ENCODE assay signal across 1 cellular context in the genomic region with DNA sequence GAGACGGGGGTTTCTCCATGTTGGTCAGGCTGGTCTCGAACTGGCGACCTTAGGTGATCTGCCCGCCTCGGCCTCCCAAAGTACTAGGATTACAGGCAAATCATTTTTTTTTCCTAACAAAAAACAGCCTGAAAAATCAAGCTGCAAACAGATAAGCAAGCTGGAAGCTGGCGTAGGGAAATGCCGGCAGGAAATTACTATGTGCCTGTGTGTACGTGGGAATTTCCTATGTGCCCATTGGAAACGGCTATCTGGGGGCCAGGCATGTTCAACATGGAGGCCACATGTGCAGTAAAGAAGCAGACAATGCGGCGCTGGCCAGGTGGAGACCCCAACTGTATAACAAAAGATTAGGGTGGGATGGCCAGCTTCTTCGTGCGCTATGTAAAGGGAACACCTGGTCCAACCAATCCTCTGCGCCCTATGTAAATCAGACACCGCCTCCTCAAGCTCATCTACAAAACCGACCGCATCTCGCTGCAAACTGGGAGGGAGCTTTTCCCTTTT.
TF ChIP-seq lines count a peak whose summit lies in the region.

No MANE protein-coding gene starts in this region.

TF ChIP-seq in H1, 55 proteins besides CTCF, POLR2A, EP300 and RAD21:
- TF ChIP-seq SAP30 (IDR thresholded peaks at IDR 0.05; ENCODE audit: insufficient read depth, insufficient replicate concordance, low read length) (no peak), EZH2 (IDR thresholded peaks at IDR 0.05; ENCODE audit: low read depth, low read length, severe bottlenecking) (no peak), SUZ12 (IDR thresholded peaks at IDR 0.05; ENCODE audit: low read length) (no peak), RBBP5 (IDR thresholded peaks at IDR 0.05; ENCODE audit: borderline replicate concordance, low read depth, low read length) (no peak), CEBPB (IDR thresholded peaks at IDR 0.05; ENCODE audit: low read depth, low read length) (no peak), CHD2 (IDR thresholded peaks at IDR 0.05; ENCODE audit: low read length) (no peak), KDM4A (IDR thresholded peaks at IDR 0.05; ENCODE audit: low read depth, low read length, severe bottlenecking) (no peak), BRCA1 (IDR thresholded peaks at IDR 0.05; ENCODE audit: low read depth, low read length) (no peak), EGR1 (IDR thresholded peaks at IDR 0.05; ENCODE audit: borderline replicate concordance, low read depth, low read length) (no peak), ASH2L (IDR thresholded peaks at IDR 0.05; ENCODE audit: low read length) (no peak), GABPA (IDR thresholded peaks at IDR 0.05; ENCODE audit: borderline replicate concordance, insufficient read depth, low read length) (no peak), JUND (IDR thresholded peaks at IDR 0.05; ENCODE audit: low read length) (no peak), SP2 (IDR thresholded peaks at IDR 0.05; ENCODE audit: low read length) (no peak), CBX5 (IDR thresholded peaks at IDR 0.05; ENCODE audit: low read depth, low read length) (no peak)
- TF ChIP-seq, protein P1, sequence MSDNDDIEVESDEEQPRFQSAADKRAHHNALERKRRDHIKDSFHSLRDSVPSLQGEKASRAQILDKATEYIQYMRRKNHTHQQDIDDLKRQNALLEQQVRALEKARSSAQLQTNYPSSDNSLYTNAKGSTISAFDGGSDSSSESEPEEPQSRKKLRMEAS (IDR thresholded peaks at IDR 0.05): no peak
